In genomic region chr2:74512744-74513604, GRCh38 we compare ENCODE assay signal across 1 cellular context.
A peak's percentile ranks its signal among the peaks of the same experiment; 100 is the strongest.
TF ChIP-seq lines count a peak whose summit lies in the region.

No MANE protein-coding gene starts in this region.

TF ChIP-seq in SK-N-SH, 30 proteins besides CTCF, POLR2A, EP300 and RAD21 (continued from another document):
- TF ChIP-seq IRF3 (IDR thresholded peaks at IDR 0.05; ENCODE audit: low read depth, low read length) (no peak), GATA2 (CRISPR knock-in tag; IDR thresholded peaks at IDR 0.05) (no peak; the same call in 1 of the 2 replicates), PBX3 (IDR thresholded peaks at IDR 0.05) (no peak), FOXM1 (IDR thresholded peaks at IDR 0.05; ENCODE audit: low read depth) (0 out of 2 replicates have a peak, but pooled peaks have one; percentile 16), REST (IDR thresholded peaks at IDR 0.05; ENCODE audit: low read depth, low read length) (no peak), USF2 (IDR thresholded peaks at IDR 0.05; ENCODE audit: borderline replicate concordance, low read depth, low read length) (no peak), USF1 (IDR thresholded peaks at IDR 0.05; ENCODE audit: borderline replicate concordance, low read depth) (no peak; the same call in 1 of the 2 replicates), NFIC (IDR thresholded peaks at IDR 0.05; ENCODE audit: borderline replicate concordance) (no peak), TCF12 (IDR thresholded peaks at IDR 0.05) (no peak), EZH2phosphoT487 (IDR thresholded peaks at IDR 0.05; ENCODE audit: borderline replicate concordance, low read depth) (no peak), TAF1 (IDR thresholded peaks at IDR 0.05; ENCODE audit: borderline replicate concordance, low read depth, low read length) (no peak), RXRA (IDR thresholded peaks at IDR 0.05; ENCODE audit: borderline replicate concordance, low read depth) (no peak), TEAD4 (IDR thresholded peaks at IDR 0.05; ENCODE audit: borderline replicate concordance, insufficient read depth) (0 out of 2 replicates have a peak, but pooled peaks have one; percentile 38), ZBTB33 (IDR thresholded peaks at IDR 0.05; ENCODE audit: borderline replicate concordance, low read depth) (no peak), MEF2A (IDR thresholded peaks at IDR 0.05; ENCODE audit: borderline replicate concordance, low read depth) (no peak), YY1 (IDR thresholded peaks at IDR 0.05; ENCODE audit: low read depth) (no peak), MAX (IDR thresholded peaks at IDR 0.05; ENCODE audit: low read depth) (no peak)
